In genomic region chr6:4673861-4674260, GRCh38 we compare ENCODE assay signal across 7 cellular contexts.
"Had no signal": no experiment of that assay in that cellular context is flagged by ENCODE, and none has a peak within 500 bp of the region (broad histone marks: within the 10 kb centered on the region; RNA-seq: fewer than 3 reads in every experiment).

No MANE protein-coding gene starts in this region.

- H3K27ac Mint-ChIP-seq: GM23338, H9, IgD-negative memory B cell had no signal

- H2AFZ ChIP-seq: GM23338 had no signal

- H3K36me3 Mint-ChIP-seq: IgD-negative memory B cell had no signal

- H3K4me2 ChIP-seq: GM23338 had no signal

- ATAC-seq: GM23338, HepG2 had no signal

- H3K4me3 ChIP-seq: GM23338 had no signal

- H3K4me3 Mint-ChIP-seq: GM23338, H9, IgD-negative memory B cell had no signal

- FAIRE-seq: H54, HepG2 had no signal

- H3K4me1 Mint-ChIP-seq: IgD-negative memory B cell had no signal

- H3K9me3 Mint-ChIP-seq: GM23338, H9, IgD-negative memory B cell had no signal

- DNase-seq: H9, HCEC 1CT, KG1 had no signal
